Comparison of ENCODE assay signal across 23 cellular contexts in genomic region chr12:47123730-47124129, GRCh38.
"Had no signal": no experiment of that assay in that cellular context is flagged by ENCODE, and none has a peak within 500 bp of the region (broad histone marks: within the 10 kb centered on the region; RNA-seq: fewer than 3 reads in every experiment).

No MANE protein-coding gene starts in this region.

- DNase-seq: activated CD4-positive, alpha-beta T cell treated with anti-CD3 and anti-CD28 coated beads for 4 hours; activated CD4-positive, alpha-beta T cell treated with anti-CD3 and anti-CD28 coated beads, Interleukin-2, amount 50 U/mL, for 4 hours; activated CD8-positive, alpha-beta memory T cell treated with anti-CD3 and anti-CD28 coated beads for 24 hours; activated gamma-delta T cell; activated naive CD4-positive, alpha-beta T cell treated with anti-CD3 and anti-CD28 coated beads, Interleukin-2, amount 50 U/mL, for 16 hours; activated naive CD8-positive, alpha-beta T cell treated with anti-CD3 and anti-CD28 coated beads, Interleukin-2, amount 50 U/mL, for 24 hours; amygdala; caudate nucleus; left ventricle myocardium inferior; naive thymus-derived CD4-positive, alpha-beta T cell; spleen; stimulated activated naive CD4-positive, alpha-beta T cell treated with Interleukin-2 at 50 U/mL for 16 hours; T-helper 9 cell; transverse colon had no signal

- H3K9me3 ChIP-seq: esophagus muscularis mucosa, left ventricle myocardium inferior, right atrium auricular region, spleen, transverse colon had no signal

- H3K27ac Mint-ChIP-seq: activated naive CD8-positive, alpha-beta T cell treated with anti-CD3 and anti-CD28 coated beads, Interleukin-2, amount 50 U/mL, for 24 hours; mesothelial cell of epicardium; T-helper 1 cell treated with Interleukin-12 subunit alpha and Interleukin-12 subunit beta and Interleukin-4 antibody, amounts not matched to agents 30 μg/mL and 1 μg/mL, for 36 hours had no signal

- H3K36me3 Mint-ChIP-seq: mesothelial cell of epicardium had no signal

- H3K27me3 Mint-ChIP-seq: activated naive CD8-positive, alpha-beta T cell treated with anti-CD3 and anti-CD28 coated beads, Interleukin-2, amount 50 U/mL, for 24 hours; naive thymus-derived CD4-positive, alpha-beta T cell had no signal

- ATAC-seq: activated naive CD8-positive, alpha-beta T cell treated with anti-CD3 and anti-CD28 coated beads, Interleukin-2, amount 50 U/mL, for 24 hours; foreskin keratinocyte; naive thymus-derived CD4-positive, alpha-beta T cell had no signal

- FAIRE-seq: endothelial cell of umbilical vein, TTC549 had no signal

- H3K9me3 Mint-ChIP-seq: activated naive CD8-positive, alpha-beta T cell treated with anti-CD3 and anti-CD28 coated beads, Interleukin-2, amount 50 U/mL, for 24 hours had no signal

- H3K4me1 ChIP-seq: esophagus muscularis mucosa, left ventricle myocardium inferior, right atrium auricular region, spleen had no signal

- H3K4me3 ChIP-seq: esophagus muscularis mucosa, left ventricle myocardium inferior, lung, right atrium auricular region, spleen, transverse colon had no signal

- H3K27ac ChIP-seq: esophagus muscularis mucosa, foreskin keratinocyte, left ventricle myocardium inferior, right atrium auricular region, spleen, transverse colon, VCaP had no signal

- H3K4me3 Mint-ChIP-seq: activated naive CD8-positive, alpha-beta T cell treated with anti-CD3 and anti-CD28 coated beads, Interleukin-2, amount 50 U/mL, for 24 hours; mesothelial cell of epicardium; naive thymus-derived CD4-positive, alpha-beta T cell; T-helper 1 cell treated with Interleukin-12 subunit alpha and Interleukin-12 subunit beta and Interleukin-4 antibody, amounts not matched to agents 30 μg/mL and 1 μg/mL, for 36 hours had no signal
